ENCODE assay signal across 1 cellular context in the genomic region with DNA sequence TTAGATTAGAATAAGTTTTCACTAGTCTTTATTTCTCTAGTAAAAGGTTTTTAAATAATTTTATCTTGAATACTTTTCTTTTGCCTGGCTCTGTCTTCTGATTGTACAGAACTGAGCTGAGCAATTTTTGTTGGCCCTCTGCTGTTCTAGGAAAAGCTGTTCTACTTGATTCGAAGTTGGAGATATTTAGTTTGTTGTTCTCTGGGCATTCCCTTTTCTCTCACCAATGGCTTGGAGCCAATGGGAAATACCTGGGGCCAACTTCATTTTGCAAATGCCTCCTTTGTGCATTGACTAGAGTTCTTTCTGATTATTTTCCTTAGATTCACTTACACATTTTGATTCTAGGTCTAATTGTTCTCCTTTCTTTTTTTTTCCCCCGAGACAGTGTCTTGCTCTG.
TF ChIP-seq lines count a peak whose summit lies in the region.

No MANE protein-coding gene starts in this region.

TF ChIP-seq in A549, 52 proteins besides CTCF, POLR2A, EP300 and RAD21 (continued from another document):
- TF ChIP-seq, protein P1, sequence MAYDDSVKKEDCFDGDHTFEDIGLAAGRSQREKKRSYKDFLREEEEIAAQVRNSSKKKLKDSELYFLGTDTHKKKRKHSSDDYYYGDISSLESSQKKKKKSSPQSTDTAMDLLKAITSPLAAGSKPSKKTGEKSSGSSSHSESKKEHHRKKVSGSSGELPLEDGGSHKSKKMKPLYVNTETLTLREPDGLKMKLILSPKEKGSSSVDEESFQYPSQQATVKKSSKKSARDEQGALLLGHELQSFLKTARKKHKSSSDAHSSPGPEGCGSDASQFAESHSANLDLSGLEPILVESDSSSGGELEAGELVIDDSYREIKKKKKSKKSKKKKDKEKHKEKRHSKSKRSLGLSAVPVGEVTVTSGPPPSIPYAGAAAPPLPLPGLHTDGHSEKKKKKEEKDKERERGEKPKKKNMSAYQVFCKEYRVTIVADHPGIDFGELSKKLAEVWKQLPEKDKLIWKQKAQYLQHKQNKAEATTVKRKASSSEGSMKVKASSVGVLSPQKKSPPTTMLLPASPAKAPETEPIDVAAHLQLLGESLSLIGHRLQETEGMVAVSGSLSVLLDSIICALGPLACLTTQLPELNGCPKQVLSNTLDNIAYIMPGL (CRISPR knock-in tag; IDR thresholded peaks at IDR 0.05; ENCODE audit: borderline replicate concordance) = no peak
- no peak for TF ChIP-seq HDAC2 (IDR thresholded peaks at IDR 0.05)
- no peak for TF ChIP-seq NFE2L2 (conservative IDR thresholded peaks at IDR 0.05; ENCODE audit: low read length)
TF ChIP-seq in A549: peak in this region for 0.
